9 cellular contexts compared by ENCODE assay signal in the genomic region with DNA sequence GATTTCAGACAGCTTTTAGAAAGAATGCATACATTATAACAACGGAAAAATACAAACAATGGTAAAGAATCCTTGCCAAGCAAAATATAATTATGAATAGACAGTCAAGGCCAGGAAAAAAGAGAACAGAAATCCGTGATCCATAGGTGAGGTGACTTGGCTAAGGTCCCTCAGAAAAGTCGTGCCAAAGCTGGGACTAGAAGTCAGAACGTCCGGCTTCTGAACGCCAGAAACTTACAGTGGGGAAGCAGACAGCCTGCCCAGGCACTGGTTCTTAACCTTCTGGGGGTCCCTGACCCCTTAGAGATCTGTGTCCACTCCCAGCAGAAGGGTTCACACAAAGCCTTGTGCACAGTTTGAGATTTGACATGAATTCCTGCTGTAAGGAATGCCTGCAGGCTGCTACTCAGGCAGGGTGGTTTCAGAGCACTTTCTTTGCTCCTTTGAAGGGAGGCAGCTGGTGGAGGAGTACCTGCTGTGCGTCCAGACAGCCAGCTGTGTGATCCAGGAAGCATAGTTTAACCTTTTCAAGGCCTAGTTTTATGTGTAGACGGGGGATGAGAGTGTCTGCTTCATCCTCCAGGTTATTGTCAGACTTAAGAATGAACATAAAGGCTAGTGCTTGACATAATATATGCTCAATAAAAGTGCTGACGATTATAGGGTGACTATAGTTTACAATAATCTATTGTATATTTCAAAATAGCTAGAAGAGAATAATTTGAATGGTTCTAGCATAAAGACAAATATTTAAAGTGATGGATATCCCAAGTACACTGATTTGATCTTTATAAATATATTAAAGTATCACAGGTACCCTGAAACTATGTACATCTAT. TPM values are rescaled to one million over a fixed set of nuclear protein-coding genes. Genes with fewer than 3 reads are reported as not detected.
DNase-seq lines count a peak whose midpoint lies in the region; ATAC-seq and TF ChIP-seq lines count a peak whose summit lies in the region.
"Had no signal": no experiment of that assay in that cellular context is flagged by ENCODE, and none has a peak within 500 bp of the region (broad histone marks: within the 10 kb centered on the region; RNA-seq: fewer than 3 reads in every experiment).

No MANE protein-coding gene starts in this region.

- H3K4me1 ChIP-seq in left ventricle myocardium inferior: peaks cover 51% of the 10 kb centered on the region
- H3K4me1 ChIP-seq in psoas muscle: peaks cover 30% of the 10 kb centered on the region

- H3K4me3 Mint-ChIP-seq in activated CD4-positive, alpha-beta memory T cell treated with anti-CD3 and anti-CD28 coated beads for 36 hours: peak overlapping the region; percentile 70

- H3K4me3 ChIP-seq in left ventricle myocardium inferior (peak overlapping the region; percentile 72), psoas muscle (peak overlapping the region; percentile 78)

- DNase-seq in NCI-H2081 (lab: John Stamatoyannopoulos, UW) (peak; percentile 43 to 65), NCI-H2081 treated with DMSO at 0.1 percent for 48 hours (lab: John Stamatoyannopoulos, UW) (no peak), left ventricle myocardium inferior (no peak), psoas muscle (no peak), DMS153 (lab: John Stamatoyannopoulos, UW) (no peak)
- DNase-seq in activated CD4-positive, alpha-beta memory T cell treated with anti-CD3 and anti-CD28 coated beads for 36 hours: no peak
- DNase-seq in stimulated activated CD4-positive, alpha-beta T cell treated with anti-CD3 and anti-CD28 coated beads, Interleukin-1b, Interleukin-23, amount 100 ng/mL, for 48 hours: no peak

- 18 to 24% (median 21%) methylated on average over 9 of the region's 9 CpGs for WGBS in psoas muscle, 3 donors

- H3K27ac ChIP-seq in left ventricle myocardium inferior (replicated peaks) (peak overlapping the region; percentile 96), psoas muscle (peak overlapping the region; percentile 92)
- H3K27ac ChIP-seq: SJSA1 had no signal

- no peaks in the 10 kb centered on the region for H3K9me3 Mint-ChIP-seq in activated CD4-positive, alpha-beta memory T cell treated with anti-CD3 and anti-CD28 coated beads for 36 hours

- H3K27ac Mint-ChIP-seq in activated CD4-positive, alpha-beta memory T cell treated with anti-CD3 and anti-CD28 coated beads for 36 hours: no peak overlapping the region

- ATAC-seq in psoas muscle: peak in 3 of 4 donors; percentile 39 to 49 (median 42)
- ATAC-seq in GM19328 (IDR thresholded peaks at IDR 0.05; ENCODE audit: unreplicated experiment): no peak

- TF ChIP-seq CTCF in left ventricle myocardium inferior (IDR thresholded peaks at IDR 0.05; ENCODE audit: borderline replicate concordance): no peak
- TF ChIP-seq CTCF in psoas muscle (IDR thresholded peaks at IDR 0.05): no peak

- no peaks in the 10 kb centered on the region for H3K36me3 ChIP-seq in left ventricle myocardium inferior
- H3K36me3 ChIP-seq in psoas muscle (ENCODE audit: insufficient read depth in 1 of 2, low read depth in 1 of 2): no peaks in the 10 kb centered on the region
- H3K36me3 ChIP-seq: SJSA1 had no signal

- H3K27me3 Mint-ChIP-seq in activated CD4-positive, alpha-beta memory T cell treated with anti-CD3 and anti-CD28 coated beads for 36 hours: peaks cover 8% of the 10 kb centered on the region

- H3K36me3 Mint-ChIP-seq in activated CD4-positive, alpha-beta memory T cell treated with anti-CD3 and anti-CD28 coated beads for 36 hours: no peaks in the 10 kb centered on the region

- CTCF ChIA-PET in activated CD4-positive, alpha-beta memory T cell treated with anti-CD3 and anti-CD28 coated beads for 36 hours (lab: Charles Lee): interaction anchor here (0.7 to 3.2 kb wide), 5 partner anchors 17 to 226 kb away, joined by 3 to 9 read pairs (median 3); no protein-coding TSS in a partner anchor

- H3K27me3 ChIP-seq in left ventricle myocardium inferior (ENCODE audit: low read depth) (no peaks in the 10 kb centered on the region), psoas muscle (ENCODE audit: insufficient read depth in 3 of 3, low read length in 2 of 3) (no peaks in the 10 kb centered on the region)
- H3K27me3 ChIP-seq: SJSA1 had no signal

- H3K9me3 ChIP-seq in left ventricle myocardium inferior (replicated peaks) (no peaks in the 10 kb centered on the region), psoas muscle (no peaks in the 10 kb centered on the region)

- H3K4me1 Mint-ChIP-seq in activated CD4-positive, alpha-beta memory T cell treated with anti-CD3 and anti-CD28 coated beads for 36 hours (ENCODE audit: low read depth): peaks cover 16% of the 10 kb centered on the region

- POLR2A ChIA-PET in activated CD4-positive, alpha-beta memory T cell treated with anti-CD3 and anti-CD28 coated beads for 36 hours (lab: Charles Lee): interaction anchor here (1.0 to 1.2 kb wide), 2 partner anchors 31 to 32 kb away, joined by 3 read pairs; a partner anchor contains a TSS

- intact Hi-C loops in activated CD4-positive, alpha-beta memory T cell treated with anti-CD3 and anti-CD28 coated beads for 36 hours (cut with micrococcal nuclease): no loop called here
- intact Hi-C loops in left ventricle myocardium inferior (cut with micrococcal nuclease): no loop called here
- intact Hi-C loops in psoas muscle (cut with DNase I): no loop called here

RNA-seq across cellular contexts. Expression of a gene that starts 0.9 kb away (rescaled TPM):
- total RNA-seq in activated CD4-positive, alpha-beta memory T cell treated with anti-CD3 and anti-CD28 coated beads for 36 hours: under 1 TPM; 0.69 to 0.77 TPM
- total RNA-seq in left ventricle myocardium inferior (22.8 TPM), psoas muscle (10 to 100 TPM in 3 of 4 donors, 1 to 10 TPM in 1; 9.0 to 29.3 (median 18.7) TPM)
- polyA plus RNA-seq in psoas muscle: 10 to 100 TPM in 2 of 3 donors, 1 to 10 TPM in 1; 2.3 to 13.4 (median 13.0) TPM

RNA-seq across cellular contexts. Expression of a gene that starts 30.9 kb away (rescaled TPM):
- 100 to 1,000 TPM; 165 to 170 TPM for total RNA-seq in activated CD4-positive, alpha-beta memory T cell treated with anti-CD3 and anti-CD28 coated beads for 36 hours
- 180 TPM for total RNA-seq in left ventricle myocardium inferior
- total RNA-seq in psoas muscle: 100 to 1,000 TPM; 139 to 394 (median 224) TPM
- 100 to 1,000 TPM in 2 of 3 donors, 10 to 100 TPM in 1; 73.6 to 201 (median 142) TPM for polyA plus RNA-seq in psoas muscle

Comparison
In these comparisons a context has a peak if more than half of its experiments do, and no peak if none do; other contexts are left out.
1. DNase-seq: peak in NCI-H2081 (2 of 2); none in NCI-H2081 treated with DMSO at 0.1 percent for 48 hours (single experiment), activated CD4-positive, alpha-beta memory T cell treated with anti-CD3 and anti-CD28 coated beads for 36 hours (single experiment), left ventricle myocardium inferior (single experiment), psoas muscle (0 of 2), stimulated activated CD4-positive, alpha-beta T cell treated with anti-CD3 and anti-CD28 coated beads, Interleukin-1b, Interleukin-23, amount 100 ng/mL, for 48 hours (single experiment) and DMS153 (single experiment).
2. RNA of a gene that starts 0.9 kb away (total RNA-seq): 22.8 TPM in left ventricle myocardium inferior (single experiment) and 9.0 to 29.3 TPM in psoas muscle; 0.69 to 0.77 TPM in activated CD4-positive, alpha-beta memory T cell treated with anti-CD3 and anti-CD28 coated beads for 36 hours; every median in the first group is over 4 times any median in the second.